1 cellular context compared by ENCODE assay signal in the genomic region with DNA sequence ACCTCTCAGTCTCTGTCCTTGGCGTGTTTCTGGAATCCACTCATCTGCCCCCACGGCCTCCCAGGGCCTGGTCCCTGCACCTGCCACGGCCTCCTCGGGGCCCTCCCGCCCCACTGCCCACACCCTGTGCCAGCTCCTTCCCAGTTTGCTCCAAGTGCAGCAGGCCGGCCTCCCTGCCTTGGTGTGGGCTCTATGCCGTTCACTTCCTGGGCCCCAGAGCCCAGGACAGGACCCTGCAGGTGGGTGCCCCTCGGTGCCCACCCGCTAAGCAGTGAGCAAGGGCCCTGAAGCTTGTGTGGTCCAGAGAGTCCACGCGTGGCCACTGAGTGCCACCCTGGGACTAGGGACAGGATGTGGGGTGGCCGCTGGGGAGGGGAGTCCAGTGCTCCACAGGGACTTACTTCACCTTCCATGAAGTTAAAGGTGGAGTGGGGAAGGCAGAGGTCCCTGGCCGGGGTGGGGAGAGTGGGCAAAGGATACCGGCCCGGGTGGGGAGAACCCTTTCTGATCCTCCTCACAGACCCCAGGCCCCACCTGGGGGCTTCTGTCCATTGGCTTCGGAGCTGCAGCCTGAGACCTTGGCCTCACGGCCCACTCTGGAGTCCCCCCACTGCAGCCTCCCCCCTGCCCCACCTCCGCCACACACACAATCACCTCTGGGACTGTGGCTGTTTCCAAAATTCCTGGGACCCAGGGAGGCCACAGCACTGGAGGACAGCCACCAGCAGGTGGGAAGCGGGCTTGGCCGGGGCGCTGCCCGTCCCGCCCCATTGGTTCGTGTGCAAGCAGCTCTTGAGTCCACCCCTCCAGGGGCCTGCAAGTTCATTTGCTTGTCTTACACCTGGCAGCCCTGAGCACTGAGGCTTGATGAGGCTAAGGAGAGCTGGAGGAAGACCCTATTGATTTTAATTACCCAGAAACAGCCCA.
TF ChIP-seq lines count a peak whose summit lies in the region.

No MANE protein-coding gene starts in this region.

TF ChIP-seq in SK-N-SH, 30 proteins besides CTCF, POLR2A, EP300 and RAD21 (continued from another document):
- TF ChIP-seq, protein P1, sequence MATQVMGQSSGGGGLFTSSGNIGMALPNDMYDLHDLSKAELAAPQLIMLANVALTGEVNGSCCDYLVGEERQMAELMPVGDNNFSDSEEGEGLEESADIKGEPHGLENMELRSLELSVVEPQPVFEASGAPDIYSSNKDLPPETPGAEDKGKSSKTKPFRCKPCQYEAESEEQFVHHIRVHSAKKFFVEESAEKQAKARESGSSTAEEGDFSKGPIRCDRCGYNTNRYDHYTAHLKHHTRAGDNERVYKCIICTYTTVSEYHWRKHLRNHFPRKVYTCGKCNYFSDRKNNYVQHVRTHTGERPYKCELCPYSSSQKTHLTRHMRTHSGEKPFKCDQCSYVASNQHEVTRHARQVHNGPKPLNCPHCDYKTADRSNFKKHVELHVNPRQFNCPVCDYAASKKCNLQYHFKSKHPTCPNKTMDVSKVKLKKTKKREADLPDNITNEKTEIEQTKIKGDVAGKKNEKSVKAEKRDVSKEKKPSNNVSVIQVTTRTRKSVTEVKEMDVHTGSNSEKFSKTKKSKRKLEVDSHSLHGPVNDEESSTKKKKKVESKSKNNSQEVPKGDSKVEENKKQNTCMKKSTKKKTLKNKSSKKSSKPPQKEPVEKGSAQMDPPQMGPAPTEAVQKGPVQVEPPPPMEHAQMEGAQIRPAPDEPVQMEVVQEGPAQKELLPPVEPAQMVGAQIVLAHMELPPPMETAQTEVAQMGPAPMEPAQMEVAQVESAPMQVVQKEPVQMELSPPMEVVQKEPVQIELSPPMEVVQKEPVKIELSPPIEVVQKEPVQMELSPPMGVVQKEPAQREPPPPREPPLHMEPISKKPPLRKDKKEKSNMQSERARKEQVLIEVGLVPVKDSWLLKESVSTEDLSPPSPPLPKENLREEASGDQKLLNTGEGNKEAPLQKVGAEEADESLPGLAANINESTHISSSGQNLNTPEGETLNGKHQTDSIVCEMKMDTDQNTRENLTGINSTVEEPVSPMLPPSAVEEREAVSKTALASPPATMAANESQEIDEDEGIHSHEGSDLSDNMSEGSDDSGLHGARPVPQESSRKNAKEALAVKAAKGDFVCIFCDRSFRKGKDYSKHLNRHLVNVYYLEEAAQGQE (IDR thresholded peaks at IDR 0.05; ENCODE audit: low read depth, low read length): no peak
- no peak for TF ChIP-seq NRF1 (IDR thresholded peaks at IDR 0.05; ENCODE audit: low read depth, low read length)
